ENCODE assay signal across 1 cellular context in the genomic region with DNA sequence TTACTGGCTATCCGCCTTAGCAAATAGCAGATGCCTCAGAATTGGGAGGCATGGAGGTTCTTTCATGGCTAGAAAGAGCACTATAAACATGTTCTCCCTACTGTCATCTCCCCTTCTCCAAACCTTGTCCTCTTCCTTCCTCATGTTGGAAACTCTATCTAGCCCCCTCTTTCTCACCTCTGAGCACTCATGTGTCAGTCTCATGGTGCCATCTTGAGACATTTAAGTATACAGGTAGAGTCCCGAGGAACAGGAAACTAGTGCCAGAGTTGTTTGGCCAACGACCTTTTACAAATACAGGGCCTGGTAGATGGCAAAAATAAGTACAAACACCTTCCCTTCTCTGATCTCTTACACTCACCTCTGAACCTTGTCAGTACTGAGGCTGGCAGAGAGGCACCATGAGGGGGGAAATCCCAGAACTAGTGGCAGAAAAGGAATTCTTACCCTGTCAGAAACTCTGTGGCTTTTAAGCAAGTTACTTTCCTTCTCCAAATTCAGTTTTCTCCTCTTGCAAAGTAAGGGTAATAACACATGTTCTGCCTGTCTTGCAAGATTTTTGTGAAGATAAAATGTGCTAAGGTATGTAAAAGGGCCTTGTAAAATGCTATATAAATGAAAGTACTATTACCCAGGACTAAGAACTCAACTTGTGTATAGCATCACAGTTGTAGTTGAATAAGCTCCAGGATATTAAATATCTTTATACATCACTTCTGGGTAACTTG.
TF ChIP-seq lines count a peak whose summit lies in the region.

No MANE protein-coding gene starts in this region.

TF ChIP-seq in HEK293, 187 proteins besides CTCF, POLR2A, EP300 and RAD21 (continued from another document):
- TF ChIP-seq, protein P1, sequence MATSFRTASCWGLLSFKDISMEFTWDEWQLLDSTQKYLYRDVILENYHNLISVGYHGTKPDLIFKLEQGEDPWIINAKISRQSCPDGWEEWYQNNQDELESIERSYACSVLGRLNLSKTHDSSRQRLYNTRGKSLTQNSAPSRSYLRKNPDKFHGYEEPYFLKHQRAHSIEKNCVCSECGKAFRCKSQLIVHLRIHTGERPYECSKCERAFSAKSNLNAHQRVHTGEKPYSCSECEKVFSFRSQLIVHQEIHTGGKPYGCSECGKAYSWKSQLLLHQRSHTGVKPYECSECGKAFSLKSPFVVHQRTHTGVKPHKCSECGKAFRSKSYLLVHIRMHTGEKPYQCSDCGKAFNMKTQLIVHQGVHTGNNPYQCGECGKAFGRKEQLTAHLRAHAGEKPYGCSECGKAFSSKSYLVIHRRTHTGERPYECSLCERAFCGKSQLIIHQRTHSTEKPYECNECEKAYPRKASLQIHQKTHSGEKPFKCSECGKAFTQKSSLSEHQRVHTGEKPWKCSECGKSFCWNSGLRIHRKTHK (tag by site-specific recombination; IDR thresholded peaks at IDR 0.05) = no peak
- TF ChIP-seq ZNF146 (tag by site-specific recombination; IDR thresholded peaks at IDR 0.05) = no peak
- TF ChIP-seq, protein P2, sequence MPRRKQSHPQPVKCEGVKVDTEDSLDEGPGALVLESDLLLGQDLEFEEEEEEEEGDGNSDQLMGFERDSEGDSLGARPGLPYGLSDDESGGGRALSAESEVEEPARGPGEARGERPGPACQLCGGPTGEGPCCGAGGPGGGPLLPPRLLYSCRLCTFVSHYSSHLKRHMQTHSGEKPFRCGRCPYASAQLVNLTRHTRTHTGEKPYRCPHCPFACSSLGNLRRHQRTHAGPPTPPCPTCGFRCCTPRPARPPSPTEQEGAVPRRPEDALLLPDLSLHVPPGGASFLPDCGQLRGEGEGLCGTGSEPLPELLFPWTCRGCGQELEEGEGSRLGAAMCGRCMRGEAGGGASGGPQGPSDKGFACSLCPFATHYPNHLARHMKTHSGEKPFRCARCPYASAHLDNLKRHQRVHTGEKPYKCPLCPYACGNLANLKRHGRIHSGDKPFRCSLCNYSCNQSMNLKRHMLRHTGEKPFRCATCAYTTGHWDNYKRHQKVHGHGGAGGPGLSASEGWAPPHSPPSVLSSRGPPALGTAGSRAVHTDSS (tag by site-specific recombination; IDR thresholded peaks at IDR 0.05) = no peak
- TF ChIP-seq ZNF311 (tag by site-specific recombination; IDR thresholded peaks at IDR 0.05; ENCODE audit: borderline replicate concordance) = no peak
- TF ChIP-seq ZNF654 (tag by site-specific recombination; IDR thresholded peaks at IDR 0.05; ENCODE audit: low read depth) = no peak; the same call in 1 of the 2 replicates
- TF ChIP-seq, protein P3, sequence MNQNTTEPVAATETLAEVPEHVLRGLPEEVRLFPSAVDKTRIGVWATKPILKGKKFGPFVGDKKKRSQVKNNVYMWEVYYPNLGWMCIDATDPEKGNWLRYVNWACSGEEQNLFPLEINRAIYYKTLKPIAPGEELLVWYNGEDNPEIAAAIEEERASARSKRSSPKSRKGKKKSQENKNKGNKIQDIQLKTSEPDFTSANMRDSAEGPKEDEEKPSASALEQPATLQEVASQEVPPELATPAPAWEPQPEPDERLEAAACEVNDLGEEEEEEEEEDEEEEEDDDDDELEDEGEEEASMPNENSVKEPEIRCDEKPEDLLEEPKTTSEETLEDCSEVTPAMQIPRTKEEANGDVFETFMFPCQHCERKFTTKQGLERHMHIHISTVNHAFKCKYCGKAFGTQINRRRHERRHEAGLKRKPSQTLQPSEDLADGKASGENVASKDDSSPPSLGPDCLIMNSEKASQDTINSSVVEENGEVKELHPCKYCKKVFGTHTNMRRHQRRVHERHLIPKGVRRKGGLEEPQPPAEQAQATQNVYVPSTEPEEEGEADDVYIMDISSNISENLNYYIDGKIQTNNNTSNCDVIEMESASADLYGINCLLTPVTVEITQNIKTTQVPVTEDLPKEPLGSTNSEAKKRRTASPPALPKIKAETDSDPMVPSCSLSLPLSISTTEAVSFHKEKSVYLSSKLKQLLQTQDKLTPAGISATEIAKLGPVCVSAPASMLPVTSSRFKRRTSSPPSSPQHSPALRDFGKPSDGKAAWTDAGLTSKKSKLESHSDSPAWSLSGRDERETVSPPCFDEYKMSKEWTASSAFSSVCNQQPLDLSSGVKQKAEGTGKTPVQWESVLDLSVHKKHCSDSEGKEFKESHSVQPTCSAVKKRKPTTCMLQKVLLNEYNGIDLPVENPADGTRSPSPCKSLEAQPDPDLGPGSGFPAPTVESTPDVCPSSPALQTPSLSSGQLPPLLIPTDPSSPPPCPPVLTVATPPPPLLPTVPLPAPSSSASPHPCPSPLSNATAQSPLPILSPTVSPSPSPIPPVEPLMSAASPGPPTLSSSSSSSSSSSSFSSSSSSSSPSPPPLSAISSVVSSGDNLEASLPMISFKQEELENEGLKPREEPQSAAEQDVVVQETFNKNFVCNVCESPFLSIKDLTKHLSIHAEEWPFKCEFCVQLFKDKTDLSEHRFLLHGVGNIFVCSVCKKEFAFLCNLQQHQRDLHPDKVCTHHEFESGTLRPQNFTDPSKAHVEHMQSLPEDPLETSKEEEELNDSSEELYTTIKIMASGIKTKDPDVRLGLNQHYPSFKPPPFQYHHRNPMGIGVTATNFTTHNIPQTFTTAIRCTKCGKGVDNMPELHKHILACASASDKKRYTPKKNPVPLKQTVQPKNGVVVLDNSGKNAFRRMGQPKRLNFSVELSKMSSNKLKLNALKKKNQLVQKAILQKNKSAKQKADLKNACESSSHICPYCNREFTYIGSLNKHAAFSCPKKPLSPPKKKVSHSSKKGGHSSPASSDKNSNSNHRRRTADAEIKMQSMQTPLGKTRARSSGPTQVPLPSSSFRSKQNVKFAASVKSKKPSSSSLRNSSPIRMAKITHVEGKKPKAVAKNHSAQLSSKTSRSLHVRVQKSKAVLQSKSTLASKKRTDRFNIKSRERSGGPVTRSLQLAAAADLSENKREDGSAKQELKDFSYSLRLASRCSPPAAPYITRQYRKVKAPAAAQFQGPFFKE (tag by site-specific recombination; IDR thresholded peaks at IDR 0.05; ENCODE audit: borderline replicate concordance) = no peak
- TF ChIP-seq ZNF302 (tag by site-specific recombination; IDR thresholded peaks at IDR 0.05; ENCODE audit: low read depth) = no peak
- TF ChIP-seq, protein P4, sequence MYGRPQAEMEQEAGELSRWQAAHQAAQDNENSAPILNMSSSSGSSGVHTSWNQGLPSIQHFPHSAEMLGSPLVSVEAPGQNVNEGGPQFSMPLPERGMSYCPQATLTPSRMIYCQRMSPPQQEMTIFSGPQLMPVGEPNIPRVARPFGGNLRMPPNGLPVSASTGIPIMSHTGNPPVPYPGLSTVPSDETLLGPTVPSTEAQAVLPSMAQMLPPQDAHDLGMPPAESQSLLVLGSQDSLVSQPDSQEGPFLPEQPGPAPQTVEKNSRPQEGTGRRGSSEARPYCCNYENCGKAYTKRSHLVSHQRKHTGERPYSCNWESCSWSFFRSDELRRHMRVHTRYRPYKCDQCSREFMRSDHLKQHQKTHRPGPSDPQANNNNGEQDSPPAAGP (tag by site-specific recombination; IDR thresholded peaks at IDR 0.05) = no peak
- no peak for TF ChIP-seq ZNF221 (tag by site-specific recombination; IDR thresholded peaks at IDR 0.05; ENCODE audit: borderline replicate concordance)
- no peak for TF ChIP-seq ZNF585B (tag by site-specific recombination; IDR thresholded peaks at IDR 0.05)
- TF ChIP-seq ZNF423 (tag by site-specific recombination; IDR thresholded peaks at IDR 0.05) = no peak
- no peak for TF ChIP-seq TRIM28 (IDR thresholded peaks at IDR 0.05; ENCODE audit: borderline replicate concordance, low read length)
- no peak for TF ChIP-seq ZNF404 (tag by site-specific recombination; IDR thresholded peaks at IDR 0.05)
- no peak for TF ChIP-seq ZBTB1 (tag by site-specific recombination; IDR thresholded peaks at IDR 0.05)
- TF ChIP-seq ZNF132 (tag by site-specific recombination; IDR thresholded peaks at IDR 0.05; ENCODE audit: borderline replicate concordance) = no peak
